ENCODE assay signal across 14 cellular contexts in the genomic region with DNA sequence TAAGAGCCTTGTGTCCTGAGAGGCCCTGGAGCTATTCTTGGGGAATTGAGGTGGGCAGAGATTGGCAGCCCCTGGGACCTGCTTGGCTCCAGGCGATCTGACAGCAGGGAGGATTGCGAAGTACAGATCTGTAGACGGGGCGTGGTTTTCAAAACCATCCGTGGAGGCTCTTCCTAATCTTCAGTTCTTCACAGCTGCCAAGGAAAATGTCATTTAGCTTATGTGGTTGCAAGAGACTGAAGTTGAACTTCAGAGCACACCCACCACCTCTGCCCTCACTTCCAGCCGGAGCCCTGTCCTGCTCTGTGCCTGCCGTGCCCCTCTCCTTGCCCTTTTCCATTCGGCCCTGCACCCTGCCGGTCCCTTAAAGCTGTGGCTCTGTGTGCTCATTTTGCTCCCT. TPM values are rescaled to one million over a fixed set of nuclear protein-coding genes. Genes with fewer than 3 reads are reported as not detected.
DNase-seq lines count a peak whose midpoint lies in the region; ATAC-seq, FAIRE-seq and TF ChIP-seq lines count a peak whose summit lies in the region.
"Had no signal": no experiment of that assay in that cellular context is flagged by ENCODE, and none has a peak within 500 bp of the region (broad histone marks: within the 10 kb centered on the region; RNA-seq: fewer than 3 reads in every experiment).

No MANE protein-coding gene starts in this region.

- TF ChIP-seq POLR2A in transverse colon (IDR thresholded peaks at IDR 0.05), result no peak

- TF ChIP-seq EP300 in transverse colon (IDR thresholded peaks at IDR 0.05; ENCODE audit: low read depth), result no peak

- H3K4me3 ChIP-seq in adipocyte (ENCODE audit: low read length) (peak overlapping the region; percentile 55), left ventricle myocardium inferior (no peak overlapping the region), transverse colon (no peak overlapping the region)

- H3K4me1 ChIP-seq in adipocyte (ENCODE audit: control insufficient read depth, insufficient read depth, low read length) (peaks cover 49% of the 10 kb centered on the region), left ventricle myocardium inferior (peaks cover 68% of the 10 kb centered on the region), transverse colon (peaks cover 3 to 19% (median 6%) of the 10 kb centered on the region in 4 donors)

- H3K27me3 ChIP-seq in adipocyte (replicated peaks; ENCODE audit: control insufficient read depth, insufficient read depth, low read length) (no peaks in the 10 kb centered on the region), left ventricle myocardium inferior (ENCODE audit: low read depth) (no peaks in the 10 kb centered on the region), transverse colon (no peaks in the 10 kb centered on the region)

- H3K9me3 Mint-ChIP-seq in activated naive CD4-positive, alpha-beta T cell treated with anti-CD3 and anti-CD28 coated beads, Interleukin-2, amount 50 U/mL, for 72 hours, result no peaks in the 10 kb centered on the region

- in situ Hi-C loops in transverse colon (cut with MboI; ENCODE audit: low pct_ligation_motif_present in 1 of 4, low pct_unique_long_range_greater_than_20kb in 1 of 4, low sequenced_read_pairs in 3 of 4), result no loop called here

- no peak for FAIRE-seq in HTR-8/SVneo (lab: Jason Lieb, UNC)

- TF ChIP-seq CTCF in left ventricle myocardium inferior (IDR thresholded peaks at IDR 0.05; ENCODE audit: borderline replicate concordance), result no peak
- no peak for TF ChIP-seq CTCF in transverse colon (IDR thresholded peaks at IDR 0.05)

- H3K36me3 ChIP-seq in adipocyte (ENCODE audit: control insufficient read depth, insufficient read depth, low read length, severe bottlenecking), result peaks cover 42% of the 10 kb centered on the region
- H3K36me3 ChIP-seq in left ventricle myocardium inferior, result peaks cover 46% of the 10 kb centered on the region
- peaks cover 0 to 10% (median 4%) of the 10 kb centered on the region in 4 donors for H3K36me3 ChIP-seq in transverse colon

- peak overlapping the region; percentile 52 for H3K27ac ChIP-seq in left ventricle myocardium inferior (replicated peaks)
- peak overlapping the region in 3 of 4 donors; percentile 10 to 53 (median 27) for H3K27ac ChIP-seq in transverse colon

- ATAC-seq in activated naive CD4-positive, alpha-beta T cell treated with anti-CD3 and anti-CD28 coated beads, Interleukin-2, amount 50 U/mL, for 72 hours, result no peak
- ATAC-seq: activated CD8-positive, alpha-beta memory T cell treated with anti-CD3 and anti-CD28 coated beads, Interleukin-2, amount 10 ng/mL, durations not matched to agents 7 days and 5 days had no signal

- DNase-seq in activated naive CD4-positive, alpha-beta T cell treated with anti-CD3 and anti-CD28 coated beads, Interleukin-2, amount 50 U/mL, for 72 hours (ENCODE audit: low spot score in 2 of 2), result no peak
- DNase-seq in activated naive CD4-positive, alpha-beta T cell treated with Interleukin-2 at 50 U/mL for 16 hours, result no peak
- DNase-seq in adipocyte (ENCODE audit: low read depth) (peak; percentile 79), left ventricle myocardium inferior (no peak), transverse colon (no peak), HTR-8/SVneo (ENCODE audit: insufficient read length, low spot score) (no peak), T1000 (lab: John Stamatoyannopoulos, UW) (no peak), HPDE6-E6E7 (ENCODE audit: extremely low spot score) (no peak)
- DNase-seq: activated CD8-positive, alpha-beta memory T cell treated with anti-CD3 and anti-CD28 coated beads, Interleukin-2, amount 10 ng/mL, durations not matched to agents 7 days and 5 days; GDM1; left colon; MM.1S; NK-92 treated with Interleukin-12 subunit alpha and Interleukin-12 subunit beta, amount 100 ng/mL, for 24 hours had no signal

- H3K9me3 ChIP-seq in adipocyte (ENCODE audit: control insufficient read depth, low read length) (no peaks in the 10 kb centered on the region), left ventricle myocardium inferior (replicated peaks) (no peaks in the 10 kb centered on the region), transverse colon (no peaks in the 10 kb centered on the region)

- peak overlapping the region; percentile 59 for H3K9ac ChIP-seq in adipocyte (ENCODE audit: low read length)

- intact Hi-C loops in left ventricle myocardium inferior (cut with micrococcal nuclease) (no loop called here), transverse colon (cut with DNase I; ENCODE audit: low total_unique reads) (no loop called here)

- 53 to 72% methylated on average over 3 to 9 of the region's 9 CpGs for WGBS in transverse colon (ENCODE audit: low coverage in 1 of 2), 2 donors

- H3K27ac Mint-ChIP-seq in activated naive CD4-positive, alpha-beta T cell treated with anti-CD3 and anti-CD28 coated beads, Interleukin-2, amount 50 U/mL, for 72 hours, result peak overlapping the region; percentile 30 to 65
- H3K27ac Mint-ChIP-seq: activated CD8-positive, alpha-beta memory T cell treated with anti-CD3 and anti-CD28 coated beads, Interleukin-2, amount 10 ng/mL, durations not matched to agents 7 days and 5 days had no signal

- peaks cover 0 to under 1% of the 10 kb centered on the region in 2 donors for H3K36me3 Mint-ChIP-seq in activated naive CD4-positive, alpha-beta T cell treated with anti-CD3 and anti-CD28 coated beads, Interleukin-2, amount 50 U/mL, for 72 hours

RNA-seq across cellular contexts. Expression of a gene that starts 12.9 kb away (rescaled TPM):
- total RNA-seq in activated naive CD4-positive, alpha-beta T cell treated with anti-CD3 and anti-CD28 coated beads, Interleukin-2, amount 50 U/mL, for 72 hours, result 100 to 1,000 TPM in 1 of 2 donors, 10 to 100 TPM in 1; 79.7 to 105 TPM
- total RNA-seq in left ventricle myocardium inferior, result 44.3 TPM
- total RNA-seq in transverse colon, result 100 to 1,000 TPM in 2 of 4 donors, 10 to 100 TPM in 2; 72.0 to 137 (median 98.6) TPM

RNA-seq across cellular contexts. Expression of a gene that starts 14.5 kb away (rescaled TPM):
- 1 to 10 TPM; 6.6 to 8.4 TPM for total RNA-seq in activated naive CD4-positive, alpha-beta T cell treated with anti-CD3 and anti-CD28 coated beads, Interleukin-2, amount 50 U/mL, for 72 hours
- total RNA-seq in left ventricle myocardium inferior (8,962 TPM), transverse colon (10 to 100 TPM in 1 of 4 donors, 1 to 10 TPM in 1, not detected in 2; 7.1 to 10.4 TPM)

RNA-seq across cellular contexts. Expression of a gene that starts 23.4 kb away (rescaled TPM):
- under 1 TPM; 0.20 to 0.33 TPM for total RNA-seq in activated naive CD4-positive, alpha-beta T cell treated with anti-CD3 and anti-CD28 coated beads, Interleukin-2, amount 50 U/mL, for 72 hours
- total RNA-seq in left ventricle myocardium inferior, result 9.2 TPM
- total RNA-seq in transverse colon, result 10 to 100 TPM in 1 of 4 donors, 1 to 10 TPM in 3; 1.2 to 21.7 (median 2.3) TPM
- total RNA-seq: T-helper 1 cell treated with Interleukin-12 subunit alpha and Interleukin-12 subunit beta and Interleukin-4 antibody, amounts not matched to agents 30 ng/mL and 1 ng/mL, for 36 hours had no signal

RNA-seq across cellular contexts. Expression of a gene that starts 26.8 kb away (rescaled TPM):
- total RNA-seq in activated naive CD4-positive, alpha-beta T cell treated with anti-CD3 and anti-CD28 coated beads, Interleukin-2, amount 50 U/mL, for 72 hours, result under 1 TPM in 1 of 2 donors, not detected in 1; 0.36 TPM
- total RNA-seq in left ventricle myocardium inferior, result 67.2 TPM
- total RNA-seq in transverse colon, result 100 to 1,000 TPM in 1 of 4 donors, 10 to 100 TPM in 3; 42.6 to 152 (median 70.3) TPM
- total RNA-seq: activated CD8-positive, alpha-beta memory T cell treated with anti-CD3 and anti-CD28 coated beads, Interleukin-2, amount 10 ng/mL, durations not matched to agents 7 days and 5 days had no signal

RNA-seq across cellular contexts. Expression of a gene that starts 57.9 kb away (rescaled TPM):
- total RNA-seq in activated naive CD4-positive, alpha-beta T cell treated with anti-CD3 and anti-CD28 coated beads, Interleukin-2, amount 50 U/mL, for 72 hours, result 10 to 100 TPM; 17.2 to 36.0 TPM
- total RNA-seq in left ventricle myocardium inferior, result 16.8 TPM
- total RNA-seq in transverse colon, result 10 to 100 TPM in 3 of 4 donors, 1 to 10 TPM in 1; 6.0 to 24.2 (median 16.4) TPM

Comparison
In these comparisons a context has a peak if more than half of its experiments do, and no peak if none do; other contexts are left out.
1. RNA of a gene that starts 14.5 kb away (total RNA-seq): 8,962 TPM in left ventricle myocardium inferior (single experiment); 6.6 to 8.4 TPM in activated naive CD4-positive, alpha-beta T cell treated with anti-CD3 and anti-CD28 coated beads, Interleukin-2, amount 50 U/mL, for 72 hours and 7.1 to 10.4 TPM in transverse colon; every median in the first group is over 100 times any median in the second.